In genomic region chr10:51918921-51919325, GRCh38 we compare ENCODE assay signal across 16 cellular contexts.
DNase-seq lines count a peak whose midpoint lies in the region; ATAC-seq and TF ChIP-seq lines count a peak whose summit lies in the region.
"Had no signal": no experiment of that assay in that cellular context is flagged by ENCODE, and none has a peak within 500 bp of the region (broad histone marks: within the 10 kb centered on the region; RNA-seq: fewer than 3 reads in every experiment).

No MANE protein-coding gene starts in this region.

- H3K27me3 Mint-ChIP-seq in nephron (ENCODE audit: low read depth) = no peaks in the 10 kb centered on the region
- H3K27me3 Mint-ChIP-seq: activated naive CD4-positive, alpha-beta T cell treated with anti-CD3 and anti-CD28 coated beads, Interleukin-2, amount 10 ng/mL, durations not matched to agents 7 days and 5 days; stimulated activated memory B cell treated with anti-CD40 and anti-IgM and Interleukin-4, amounts not matched to agents 10 μg/mL and 1 μg/mL and 100 μg/mL, for 72 hours had no signal

- peak; percentile 39 for DNase-seq in amniotic epithelial cell (ENCODE audit: low read depth)
- no peak for DNase-seq in NCI-H2196 (lab: John Stamatoyannopoulos, UW; ENCODE audit: unreplicated experiment)
- no peak for DNase-seq in NCI-H748 (lab: John Stamatoyannopoulos, UW; ENCODE audit: unreplicated experiment)
- DNase-seq: activated naive CD4-positive, alpha-beta T cell treated with anti-CD3 and anti-CD28 coated beads, Interleukin-2, amount 10 ng/mL, durations not matched to agents 7 days and 5 days; DMS79; mucosa of descending colon; NCI-H1092; NCI-H446 treated with DMSO at 0.1 percent for 48 hours; Peyer's patch; T1000 had no signal

- H3K27ac Mint-ChIP-seq in nephron = peak overlapping the region; percentile 17 to 75 (median 65)
- H3K27ac Mint-ChIP-seq: activated naive CD4-positive, alpha-beta T cell treated with anti-CD3 and anti-CD28 coated beads, Interleukin-2, amount 10 ng/mL, durations not matched to agents 7 days and 5 days; stimulated activated memory B cell treated with anti-CD40 and anti-IgM and Interleukin-4, amounts not matched to agents 10 μg/mL and 1 μg/mL and 100 μg/mL, for 72 hours had no signal

- H3K9me3 Mint-ChIP-seq in nephron = no peaks in the 10 kb centered on the region
- H3K9me3 Mint-ChIP-seq: activated naive CD4-positive, alpha-beta T cell treated with anti-CD3 and anti-CD28 coated beads, Interleukin-2, amount 10 ng/mL, durations not matched to agents 7 days and 5 days; stimulated activated memory B cell treated with anti-CD40 and anti-IgM and Interleukin-4, amounts not matched to agents 10 μg/mL and 1 μg/mL and 100 μg/mL, for 72 hours had no signal

- H3K4me1 Mint-ChIP-seq in nephron = peaks cover 39% of the 10 kb centered on the region
- H3K4me1 Mint-ChIP-seq: activated naive CD4-positive, alpha-beta T cell treated with anti-CD3 and anti-CD28 coated beads, Interleukin-2, amount 10 ng/mL, durations not matched to agents 7 days and 5 days; stimulated activated memory B cell treated with anti-CD40 and anti-IgM and Interleukin-4, amounts not matched to agents 10 μg/mL and 1 μg/mL and 100 μg/mL, for 72 hours had no signal

- peak; percentile 63 for ATAC-seq in GM18502 (IDR thresholded peaks at IDR 0.05; ENCODE audit: poor library complexity, unreplicated experiment)
- ATAC-seq in HG02798 (IDR thresholded peaks at IDR 0.05; ENCODE audit: poor library complexity, unreplicated experiment) = peak; percentile 52
- ATAC-seq in GM18873 (IDR thresholded peaks at IDR 0.05; ENCODE audit: low FRiP score, unreplicated experiment) = no peak
- ATAC-seq in GM19467 (IDR thresholded peaks at IDR 0.05; ENCODE audit: unreplicated experiment) = no peak
- ATAC-seq: mucosa of descending colon; stimulated activated memory B cell treated with anti-CD40 and anti-IgM and Interleukin-4, amounts not matched to agents 10 μg/mL and 1 μg/mL and 100 μg/mL, for 72 hours had no signal

- H3K36me3 Mint-ChIP-seq in nephron (ENCODE audit: low read depth) = no peaks in the 10 kb centered on the region
- H3K36me3 Mint-ChIP-seq: activated naive CD4-positive, alpha-beta T cell treated with anti-CD3 and anti-CD28 coated beads, Interleukin-2, amount 10 ng/mL, durations not matched to agents 7 days and 5 days; stimulated activated memory B cell treated with anti-CD40 and anti-IgM and Interleukin-4, amounts not matched to agents 10 μg/mL and 1 μg/mL and 100 μg/mL, for 72 hours had no signal

- no peak for TF ChIP-seq CTCF in nephron (IDR thresholded peaks at IDR 0.05; ENCODE audit: unreplicated experiment in 3 of 3)

- no peak overlapping the region for H3K4me3 Mint-ChIP-seq in nephron
- H3K4me3 Mint-ChIP-seq: activated naive CD4-positive, alpha-beta T cell treated with anti-CD3 and anti-CD28 coated beads, Interleukin-2, amount 10 ng/mL, durations not matched to agents 7 days and 5 days; stimulated activated memory B cell treated with anti-CD40 and anti-IgM and Interleukin-4, amounts not matched to agents 10 μg/mL and 1 μg/mL and 100 μg/mL, for 72 hours had no signal

Comparison
In these comparisons a context has a peak if more than half of its experiments do, and no peak if none do; other contexts are left out.
1. ATAC-seq: peak in GM18502 (single experiment) and HG02798 (single experiment); none in GM18873 (single experiment) and GM19467 (single experiment).